Comparison of ENCODE assay signal across 1 cellular context in the genomic region with DNA sequence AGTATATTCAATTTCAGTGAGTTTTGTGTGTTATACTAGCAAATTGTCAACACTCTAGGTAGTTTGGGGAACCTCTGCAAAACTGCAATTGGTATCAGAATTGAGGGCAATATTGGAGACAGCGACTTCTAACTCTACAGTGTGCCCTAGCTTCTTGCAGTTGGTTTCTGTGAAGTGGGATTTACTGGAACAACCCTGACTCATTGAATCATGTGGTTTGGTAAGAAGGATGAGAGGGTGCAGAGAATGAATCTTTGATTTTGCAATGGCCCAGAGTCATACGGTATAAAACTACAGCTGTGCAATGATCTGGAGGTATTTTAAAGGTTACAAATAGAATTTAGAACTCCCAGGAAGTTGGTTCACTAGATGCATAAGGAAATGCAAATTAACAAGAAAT.
TF ChIP-seq lines count a peak whose summit lies in the region.

No MANE protein-coding gene starts in this region.

TF ChIP-seq in WTC11, 78 proteins besides CTCF, POLR2A, EP300 and RAD21 (continued from another document):
- TF ChIP-seq ESRRA (CRISPR knock-in tag; IDR thresholded peaks at IDR 0.05; ENCODE audit: borderline replicate concordance) (no peak), SMAD4 (CRISPR knock-in tag; IDR thresholded peaks at IDR 0.05) (no peak), ELF4 (CRISPR knock-in tag; IDR thresholded peaks at IDR 0.05; ENCODE audit: low read depth) (no peak), RORB (CRISPR knock-in tag; IDR thresholded peaks at IDR 0.05) (no peak), RELA (CRISPR knock-in tag; IDR thresholded peaks at IDR 0.05; ENCODE audit: borderline replicate concordance) (no peak)
- TF ChIP-seq, protein P1, sequence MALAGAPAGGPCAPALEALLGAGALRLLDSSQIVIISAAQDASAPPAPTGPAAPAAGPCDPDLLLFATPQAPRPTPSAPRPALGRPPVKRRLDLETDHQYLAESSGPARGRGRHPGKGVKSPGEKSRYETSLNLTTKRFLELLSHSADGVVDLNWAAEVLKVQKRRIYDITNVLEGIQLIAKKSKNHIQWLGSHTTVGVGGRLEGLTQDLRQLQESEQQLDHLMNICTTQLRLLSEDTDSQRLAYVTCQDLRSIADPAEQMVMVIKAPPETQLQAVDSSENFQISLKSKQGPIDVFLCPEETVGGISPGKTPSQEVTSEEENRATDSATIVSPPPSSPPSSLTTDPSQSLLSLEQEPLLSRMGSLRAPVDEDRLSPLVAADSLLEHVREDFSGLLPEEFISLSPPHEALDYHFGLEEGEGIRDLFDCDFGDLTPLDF (CRISPR knock-in tag; IDR thresholded peaks at IDR 0.05): no peak
- TF ChIP-seq, protein P2, sequence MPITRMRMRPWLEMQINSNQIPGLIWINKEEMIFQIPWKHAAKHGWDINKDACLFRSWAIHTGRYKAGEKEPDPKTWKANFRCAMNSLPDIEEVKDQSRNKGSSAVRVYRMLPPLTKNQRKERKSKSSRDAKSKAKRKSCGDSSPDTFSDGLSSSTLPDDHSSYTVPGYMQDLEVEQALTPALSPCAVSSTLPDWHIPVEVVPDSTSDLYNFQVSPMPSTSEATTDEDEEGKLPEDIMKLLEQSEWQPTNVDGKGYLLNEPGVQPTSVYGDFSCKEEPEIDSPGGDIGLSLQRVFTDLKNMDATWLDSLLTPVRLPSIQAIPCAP (CRISPR knock-in tag; IDR thresholded peaks at IDR 0.05): no peak
- TF ChIP-seq, protein P3, sequence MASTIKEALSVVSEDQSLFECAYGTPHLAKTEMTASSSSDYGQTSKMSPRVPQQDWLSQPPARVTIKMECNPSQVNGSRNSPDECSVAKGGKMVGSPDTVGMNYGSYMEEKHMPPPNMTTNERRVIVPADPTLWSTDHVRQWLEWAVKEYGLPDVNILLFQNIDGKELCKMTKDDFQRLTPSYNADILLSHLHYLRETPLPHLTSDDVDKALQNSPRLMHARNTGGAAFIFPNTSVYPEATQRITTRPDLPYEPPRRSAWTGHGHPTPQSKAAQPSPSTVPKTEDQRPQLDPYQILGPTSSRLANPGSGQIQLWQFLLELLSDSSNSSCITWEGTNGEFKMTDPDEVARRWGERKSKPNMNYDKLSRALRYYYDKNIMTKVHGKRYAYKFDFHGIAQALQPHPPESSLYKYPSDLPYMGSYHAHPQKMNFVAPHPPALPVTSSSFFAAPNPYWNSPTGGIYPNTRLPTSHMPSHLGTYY (CRISPR knock-in tag; IDR thresholded peaks at IDR 0.05): no peak
- TF ChIP-seq, protein P4, sequence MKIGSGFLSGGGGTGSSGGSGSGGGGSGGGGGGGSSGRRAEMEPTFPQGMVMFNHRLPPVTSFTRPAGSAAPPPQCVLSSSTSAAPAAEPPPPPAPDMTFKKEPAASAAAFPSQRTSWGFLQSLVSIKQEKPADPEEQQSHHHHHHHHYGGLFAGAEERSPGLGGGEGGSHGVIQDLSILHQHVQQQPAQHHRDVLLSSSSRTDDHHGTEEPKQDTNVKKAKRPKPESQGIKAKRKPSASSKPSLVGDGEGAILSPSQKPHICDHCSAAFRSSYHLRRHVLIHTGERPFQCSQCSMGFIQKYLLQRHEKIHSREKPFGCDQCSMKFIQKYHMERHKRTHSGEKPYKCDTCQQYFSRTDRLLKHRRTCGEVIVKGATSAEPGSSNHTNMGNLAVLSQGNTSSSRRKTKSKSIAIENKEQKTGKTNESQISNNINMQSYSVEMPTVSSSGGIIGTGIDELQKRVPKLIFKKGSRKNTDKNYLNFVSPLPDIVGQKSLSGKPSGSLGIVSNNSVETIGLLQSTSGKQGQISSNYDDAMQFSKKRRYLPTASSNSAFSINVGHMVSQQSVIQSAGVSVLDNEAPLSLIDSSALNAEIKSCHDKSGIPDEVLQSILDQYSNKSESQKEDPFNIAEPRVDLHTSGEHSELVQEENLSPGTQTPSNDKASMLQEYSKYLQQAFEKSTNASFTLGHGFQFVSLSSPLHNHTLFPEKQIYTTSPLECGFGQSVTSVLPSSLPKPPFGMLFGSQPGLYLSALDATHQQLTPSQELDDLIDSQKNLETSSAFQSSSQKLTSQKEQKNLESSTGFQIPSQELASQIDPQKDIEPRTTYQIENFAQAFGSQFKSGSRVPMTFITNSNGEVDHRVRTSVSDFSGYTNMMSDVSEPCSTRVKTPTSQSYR (CRISPR knock-in tag; IDR thresholded peaks at IDR 0.05): no peak
- TF ChIP-seq, protein P5, sequence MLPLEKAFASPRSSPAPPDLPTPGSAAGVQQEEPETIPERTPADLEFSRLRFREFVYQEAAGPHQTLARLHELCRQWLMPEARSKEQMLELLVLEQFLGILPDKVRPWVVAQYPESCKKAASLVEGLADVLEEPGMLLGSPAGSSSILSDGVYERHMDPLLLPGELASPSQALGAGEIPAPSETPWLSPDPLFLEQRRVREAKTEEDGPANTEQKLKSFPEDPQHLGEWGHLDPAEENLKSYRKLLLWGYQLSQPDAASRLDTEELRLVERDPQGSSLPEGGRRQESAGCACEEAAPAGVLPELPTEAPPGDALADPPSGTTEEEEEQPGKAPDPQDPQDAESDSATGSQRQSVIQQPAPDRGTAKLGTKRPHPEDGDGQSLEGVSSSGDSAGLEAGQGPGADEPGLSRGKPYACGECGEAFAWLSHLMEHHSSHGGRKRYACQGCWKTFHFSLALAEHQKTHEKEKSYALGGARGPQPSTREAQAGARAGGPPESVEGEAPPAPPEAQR (CRISPR knock-in tag; IDR thresholded peaks at IDR 0.05): no peak
